17 cellular contexts compared by ENCODE assay signal in the genomic region with DNA sequence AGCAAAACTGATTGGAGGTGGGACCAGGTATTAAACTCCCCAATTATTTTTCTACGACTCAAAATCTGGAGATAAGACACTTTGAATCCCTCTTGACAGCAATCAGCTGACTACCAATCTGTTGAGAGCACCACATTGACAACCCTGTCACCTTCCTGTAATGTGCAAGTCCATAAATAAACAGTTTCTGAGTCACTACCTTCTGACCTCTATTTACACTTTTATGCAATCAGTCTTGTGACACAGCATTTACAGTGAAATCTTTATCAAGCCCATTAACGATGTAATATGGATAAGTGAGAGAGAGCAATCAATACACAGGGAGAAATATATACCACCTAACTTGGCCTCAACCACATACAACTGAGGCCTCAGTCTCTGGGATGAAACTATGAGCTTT.
"Had no signal": no experiment of that assay in that cellular context is flagged by ENCODE, and none has a peak within 500 bp of the region (broad histone marks: within the 10 kb centered on the region; RNA-seq: fewer than 3 reads in every experiment).

No MANE protein-coding gene starts in this region.

- H3K9me3 ChIP-seq: thyroid gland, uterus had no signal

- H3K4me1 Mint-ChIP-seq: activated naive CD8-positive, alpha-beta T cell treated with anti-CD3 and anti-CD28 coated beads for 36 hours; endodermal cell; immature natural killer cell; memory B cell; neural crest cell had no signal

- H3K36me3 Mint-ChIP-seq: activated naive CD8-positive, alpha-beta T cell treated with anti-CD3 and anti-CD28 coated beads for 36 hours; memory B cell had no signal

- H3K79me2 ChIP-seq: parathyroid adenoma had no signal

- H3K4me3 Mint-ChIP-seq: activated CD8-positive, alpha-beta T cell treated with anti-CD3 and anti-CD28 coated beads for 36 hours; activated naive CD8-positive, alpha-beta T cell treated with anti-CD3 and anti-CD28 coated beads for 36 hours; activated T-cell treated with anti-CD3 and anti-CD28 coated beads, Interleukin-2, amount 50 U/mL, for 72 hours; endodermal cell; immature natural killer cell; memory B cell; neural crest cell had no signal

- H3K4me2 ChIP-seq: smooth muscle cell had no signal

- DNase-seq: activated CD4-positive, alpha-beta T cell treated with anti-CD3 and anti-CD28 coated beads for 4 hours; activated CD8-positive, alpha-beta memory T cell treated with anti-CD3 and anti-CD28 coated beads, Interleukin-2, amount 50 U/mL, for 4 hours; activated CD8-positive, alpha-beta T cell treated with anti-CD3 and anti-CD28 coated beads for 36 hours; activated gamma-delta T cell treated with Interleukin-2 at 50 U/mL for 16 hours; activated naive CD8-positive, alpha-beta T cell treated with anti-CD3 and anti-CD28 coated beads for 36 hours; activated T-cell treated with anti-CD3 and anti-CD28 coated beads, Interleukin-2, amount 50 U/mL, for 72 hours; endodermal cell; immature natural killer cell; left cardiac atrium; right cardiac atrium; thyroid gland; uterus had no signal

- H3K9ac ChIP-seq: parathyroid adenoma had no signal

- H3K36me3 ChIP-seq: thyroid gland, uterus had no signal

- H3K4me3 ChIP-seq: smooth muscle cell, thyroid gland, uterus had no signal

- H3K27me3 ChIP-seq: thyroid gland, uterus had no signal

- H3K4me1 ChIP-seq: parathyroid adenoma, thyroid gland, uterus had no signal

- H3K27ac Mint-ChIP-seq: activated CD8-positive, alpha-beta T cell treated with anti-CD3 and anti-CD28 coated beads for 36 hours; activated naive CD8-positive, alpha-beta T cell treated with anti-CD3 and anti-CD28 coated beads for 36 hours; activated T-cell treated with anti-CD3 and anti-CD28 coated beads, Interleukin-2, amount 50 U/mL, for 72 hours; endodermal cell; immature natural killer cell; memory B cell had no signal

- H3K9me3 Mint-ChIP-seq: activated naive CD8-positive, alpha-beta T cell treated with anti-CD3 and anti-CD28 coated beads for 36 hours; endodermal cell; neural crest cell had no signal

- H3K27me3 Mint-ChIP-seq: activated CD8-positive, alpha-beta T cell treated with anti-CD3 and anti-CD28 coated beads for 36 hours; activated naive CD8-positive, alpha-beta T cell treated with anti-CD3 and anti-CD28 coated beads for 36 hours; memory B cell had no signal

- H2AFZ ChIP-seq: parathyroid adenoma had no signal

- H3K27ac ChIP-seq: parathyroid adenoma, thyroid gland, uterus, VCaP had no signal

- ATAC-seq: activated CD8-positive, alpha-beta T cell treated with anti-CD3 and anti-CD28 coated beads for 36 hours; activated T-cell treated with anti-CD3 and anti-CD28 coated beads, Interleukin-2, amount 50 U/mL, for 72 hours; left cardiac atrium; right cardiac atrium had no signal
